In the genomic region with DNA sequence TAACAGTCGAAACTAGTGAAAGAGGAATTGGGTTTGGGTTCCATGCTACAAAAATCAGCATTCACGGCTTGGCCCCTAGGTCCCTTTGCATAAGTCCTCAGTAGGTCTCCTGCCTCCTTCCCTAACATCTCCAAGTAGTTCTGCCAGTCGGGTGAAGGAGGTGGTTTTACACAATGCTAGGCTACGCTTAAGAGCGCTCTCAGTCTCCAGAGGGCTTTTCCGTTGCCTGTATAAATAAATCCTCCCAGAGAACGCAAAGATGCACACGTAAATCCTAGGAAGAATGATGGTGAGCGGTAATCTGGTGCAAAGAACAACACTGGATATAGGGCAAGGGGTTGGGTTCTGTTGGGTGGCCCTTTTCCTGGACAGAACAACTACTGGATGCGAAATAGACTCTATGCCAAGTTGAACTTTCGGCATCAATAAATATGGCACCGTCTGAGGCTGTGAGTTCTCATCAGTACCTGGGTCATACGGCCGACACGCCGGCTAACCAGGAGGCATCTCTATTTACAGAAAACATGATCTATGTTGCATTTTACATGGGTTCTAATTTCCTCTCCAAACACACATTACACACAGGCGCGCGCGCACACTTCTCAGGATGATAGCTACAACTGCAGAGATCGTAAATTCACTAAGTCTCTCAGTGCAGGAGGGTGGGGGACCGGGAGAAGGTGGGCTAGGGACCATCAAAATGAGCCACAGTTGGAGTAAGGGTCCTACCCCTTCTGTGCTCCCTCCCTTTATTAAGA, we compare ENCODE assay signal across 8 cellular contexts. TPM values are rescaled to one million over a fixed set of nuclear protein-coding genes. Genes with fewer than 3 reads are reported as not detected.
A peak's percentile ranks its signal among the peaks of the same experiment; 100 is the strongest.
DNase-seq lines count a peak whose midpoint lies in the region; ATAC-seq, FAIRE-seq and TF ChIP-seq lines count a peak whose summit lies in the region.

No MANE protein-coding gene starts in this region.

- 1 to 2% methylated on average over 22 of the region's 22 CpGs for WGBS in heart right ventricle, 2 donors
- WGBS in pancreas, 2 donors, result 1 to 3% methylated on average over 22 of the region's 22 CpGs

- TF ChIP-seq CTCF in PC-9 (conservative IDR thresholded peaks at IDR 0.05), result no peak
- no peak for TF ChIP-seq CTCF in heart right ventricle (IDR thresholded peaks at IDR 0.05)
- no peak for TF ChIP-seq CTCF in pancreas (IDR thresholded peaks at IDR 0.05)

- no peaks in the 10 kb centered on the region for H3K27me3 ChIP-seq in PC-9 (ENCODE audit: insufficient read depth, low read depth)
- H3K27me3 ChIP-seq in heart right ventricle, result no peaks in the 10 kb centered on the region
- H3K27me3 ChIP-seq in pancreas, result no peaks in the 10 kb centered on the region

- CTCF ChIA-PET in activated CD4-positive, alpha-beta T cell treated with anti-CD3 and anti-CD28 coated beads for 36 hours (lab: Charles Lee), result interaction anchor here (0.7 to 1.2 kb wide), 3 partner anchors 10 to 366 kb away, joined by 3 to 4 read pairs (median 3); no protein-coding TSS in a partner anchor
- CTCF ChIA-PET in PC-9 (lab: Charles Lee), result interaction anchor here (0.6 kb wide), 1 partner anchor 161 kb away, joined by 6 read pairs; no protein-coding TSS in a partner anchor

- H3K4me1 ChIP-seq in PC-9 (replicated peaks; ENCODE audit: insufficient read depth) (peaks cover 6% of the 10 kb centered on the region), heart right ventricle (peaks cover 0 to 55% (median 43%) of the 10 kb centered on the region in 9 donors), pancreas (peaks cover 0 to 21% (median 14%) of the 10 kb centered on the region in 3 donors)

- H3K9me2 ChIP-seq in PC-9 (ENCODE audit: insufficient read depth), result no peaks in the 10 kb centered on the region

- H3K9me3 Mint-ChIP-seq in activated CD4-positive, alpha-beta T cell treated with anti-CD3 and anti-CD28 coated beads for 36 hours (ENCODE audit: low read depth), result no peaks in the 10 kb centered on the region
- no peaks in the 10 kb centered on the region for H3K9me3 Mint-ChIP-seq in activated naive CD8-positive, alpha-beta T cell treated with anti-CD3 and anti-CD28 coated beads for 36 hours

- no peaks in the 10 kb centered on the region for H3K27me3 Mint-ChIP-seq in activated CD4-positive, alpha-beta T cell treated with anti-CD3 and anti-CD28 coated beads for 36 hours
- H3K27me3 Mint-ChIP-seq in activated naive CD8-positive, alpha-beta T cell treated with anti-CD3 and anti-CD28 coated beads for 36 hours, result no peaks in the 10 kb centered on the region

- no peaks in the 10 kb centered on the region for H3K79me2 ChIP-seq in PC-9 (ENCODE audit: low read depth)

- no peak for FAIRE-seq in pancreas (lab: Jason Lieb, UNC)

- H3K27ac Mint-ChIP-seq in activated CD4-positive, alpha-beta T cell treated with anti-CD3 and anti-CD28 coated beads for 36 hours, result peak overlapping the region; percentile 98
- peak overlapping the region; percentile 97 for H3K27ac Mint-ChIP-seq in activated naive CD8-positive, alpha-beta T cell treated with anti-CD3 and anti-CD28 coated beads for 36 hours

- H3K4me3 ChIP-seq in PC-9 (peak overlapping the region; percentile 71), heart right ventricle (peak overlapping the region; percentile 70 to 89 (median 85)), pancreas (peak overlapping the region; percentile 49 to 67 (median 60))

- H3K9me3 ChIP-seq in PC-9 (ENCODE audit: insufficient read depth, low read depth) (no peaks in the 10 kb centered on the region), heart right ventricle (no peaks in the 10 kb centered on the region), pancreas (no peaks in the 10 kb centered on the region)

- DNase-seq in activated CD4-positive, alpha-beta T cell treated with anti-CD3 and anti-CD28 coated beads for 36 hours, result peak; percentile 65
- no peak for DNase-seq in activated CD4-positive, alpha-beta T cell treated with anti-CD3 and anti-CD28 coated beads for 1 hour
- DNase-seq in PC-9 (no peak), heart right ventricle (no peak), pancreas (peak in 5 of 6 donors; percentile 11 to 70 (median 33))
- DNase-seq in activated naive CD8-positive, alpha-beta T cell treated with anti-CD3 and anti-CD28 coated beads for 36 hours, result peak; percentile 19

- peaks cover 5% of the 10 kb centered on the region; the same call in 1 of the 2 replicates for H3F3A ChIP-seq in PC-9 (ENCODE audit: insufficient read depth, low read depth)

- no peaks in the 10 kb centered on the region for H4K20me1 ChIP-seq in PC-9 (ENCODE audit: insufficient read depth)

- H3K4me2 ChIP-seq in PC-9, result peak overlapping the region; percentile 87

- peak overlapping the region; percentile 97 for H3K4me3 Mint-ChIP-seq in activated CD4-positive, alpha-beta T cell treated with anti-CD3 and anti-CD28 coated beads for 36 hours
- peak overlapping the region; percentile 96 for H3K4me3 Mint-ChIP-seq in activated naive CD8-positive, alpha-beta T cell treated with anti-CD3 and anti-CD28 coated beads for 36 hours

- no peak overlapping the region for H3K27ac ChIP-seq in PC-9
- peak overlapping the region; percentile 95 to 100 (median 98) for H3K27ac ChIP-seq in heart right ventricle
- peak overlapping the region; percentile 95 to 99 (median 96) for H3K27ac ChIP-seq in pancreas

- H3K36me3 ChIP-seq in PC-9 (ENCODE audit: low read depth), result no peaks in the 10 kb centered on the region
- H3K36me3 ChIP-seq in heart right ventricle, result peaks cover 0 to 16% (median 0%) of the 10 kb centered on the region in 9 donors
- H3K36me3 ChIP-seq in pancreas, result no peaks in the 10 kb centered on the region

- peak overlapping the region; percentile 87 for H2AFZ ChIP-seq in PC-9

- H3K4me1 Mint-ChIP-seq in activated CD4-positive, alpha-beta T cell treated with anti-CD3 and anti-CD28 coated beads for 36 hours, result peaks cover 49% of the 10 kb centered on the region
- H3K4me1 Mint-ChIP-seq in activated naive CD8-positive, alpha-beta T cell treated with anti-CD3 and anti-CD28 coated beads for 36 hours, result peaks cover 43% of the 10 kb centered on the region

- TSS peak; percentile 26 for BruUV-seq in PC-9 (replicated peaks; lab: Mats Ljungman, UMichigan)

- intact Hi-C loops in activated CD4-positive, alpha-beta T cell treated with anti-CD3 and anti-CD28 coated beads for 36 hours (cut with DNase I, micrococcal nuclease), result loop anchor here (2.0 to 10.0 kb wide), 10 partner anchors 29 to 1475 kb away; a partner anchor contains a TSS
- intact Hi-C loops in PC-9 (cut with micrococcal nuclease; ENCODE audit: unreplicated experiment), result loop anchor here (2.0 to 5.0 kb wide), 2 partner anchors 123 to 617 kb away; no protein-coding TSS in a partner anchor
- intact Hi-C loops in heart right ventricle (cut with DNase I), result loop anchor here (2.0 to 10.0 kb wide), 14 partner anchors 75 to 368 kb away; no protein-coding TSS in a partner anchor
- intact Hi-C loops in pancreas (cut with DNase I), result no loop called here

- POLR2A ChIA-PET in activated CD4-positive, alpha-beta T cell treated with anti-CD3 and anti-CD28 coated beads for 36 hours (lab: Charles Lee), result interaction anchor here (0.6 to 1.5 kb wide), 5 partner anchors 76 to 219 kb away, joined by 3 to 5 read pairs (median 4); no protein-coding TSS in a partner anchor
- POLR2A ChIA-PET in PC-9 (lab: Charles Lee; ENCODE audit: unreplicated experiment), result interaction anchor here (0.6 kb wide), 1 partner anchor 91 kb away, joined by 9 read pairs; no protein-coding TSS in a partner anchor

- peaks cover 38% of the 10 kb centered on the region for H3K36me3 Mint-ChIP-seq in activated CD4-positive, alpha-beta T cell treated with anti-CD3 and anti-CD28 coated beads for 36 hours (ENCODE audit: low read depth)
- peaks cover 35% of the 10 kb centered on the region for H3K36me3 Mint-ChIP-seq in activated naive CD8-positive, alpha-beta T cell treated with anti-CD3 and anti-CD28 coated beads for 36 hours

- no peak for ATAC-seq in activated CD4-positive, alpha-beta T cell treated with anti-CD3 and anti-CD28 coated beads for 36 hours
- peak in 5 of 8 donors; percentile 4 to 16 (median 4) for ATAC-seq in heart right ventricle
- ATAC-seq in pancreas, result peak in 2 of 4 donors; percentile 2 to 3
- no peak for ATAC-seq in GM18870 (IDR thresholded peaks at IDR 0.05; ENCODE audit: unreplicated experiment)
- no peak for ATAC-seq in HG03280 (IDR thresholded peaks at IDR 0.05; ENCODE audit: unreplicated experiment)

RNA-seq across cellular contexts. Expression of a gene that starts 1.3 kb away (rescaled TPM):
- 10 to 100 TPM; 70.3 to 71.3 TPM for total RNA-seq in activated CD4-positive, alpha-beta T cell treated with anti-CD3 and anti-CD28 coated beads for 36 hours
- total RNA-seq in PC-9 (2021) (7.1 and 10.5 TPM in 2 replicates), heart right ventricle (100 to 1,000 TPM; 173 to 286 (median 249) TPM), pancreas (10 to 100 TPM in 3 of 6 donors, 1 to 10 TPM in 3; 7.6 to 23.1 (median 11.3) TPM)
- total RNA-seq in activated naive CD8-positive, alpha-beta T cell treated with anti-CD3 and anti-CD28 coated beads for 36 hours, result 10 to 100 TPM; 42.8 to 46.7 TPM
- polyA plus RNA-seq in heart right ventricle (10 to 100 TPM; 55.6 to 58.9 TPM), pancreas (1 to 10 TPM; 4.0 to 9.9 TPM)

Comparison
In these comparisons a context has a peak if more than half of its experiments do, and no peak if none do; other contexts are left out.
1. DNase-seq: peak in activated CD4-positive, alpha-beta T cell treated with anti-CD3 and anti-CD28 coated beads for 36 hours (single experiment), activated naive CD8-positive, alpha-beta T cell treated with anti-CD3 and anti-CD28 coated beads for 36 hours (single experiment) and pancreas (5 of 6); none in activated CD4-positive, alpha-beta T cell treated with anti-CD3 and anti-CD28 coated beads for 1 hour (single experiment), PC-9 (0 of 2) and heart right ventricle (0 of 2).
2. ATAC-seq: peak in heart right ventricle (5 of 8); none in activated CD4-positive, alpha-beta T cell treated with anti-CD3 and anti-CD28 coated beads for 36 hours (single experiment), GM18870 (single experiment) and HG03280 (single experiment).
3. intact Hi-C loops: an anchor here in activated CD4-positive, alpha-beta T cell treated with anti-CD3 and anti-CD28 coated beads for 36 hours (2.0 to 10.0 kb wide), PC-9 (2.0 to 5.0 kb wide) and heart right ventricle (2.0 to 10.0 kb wide); none called in pancreas.
4. Peak in every context shown above with its lines, with median percentiles within 50 percentile points of each other: H3K4me3 ChIP-seq.